Comparison of ENCODE assay signal across 21 cellular contexts in genomic region chr14:73422515-73422914, GRCh38. TPM values are rescaled to one million over a fixed set of nuclear protein-coding genes. Genes with fewer than 3 reads are reported as not detected.
DNase-seq lines count a peak whose midpoint lies in the region; ATAC-seq, FAIRE-seq and TF ChIP-seq lines count a peak whose summit lies in the region.
"Had no signal": no experiment of that assay in that cellular context is flagged by ENCODE, and none has a peak within 500 bp of the region (broad histone marks: within the 10 kb centered on the region; RNA-seq: fewer than 3 reads in every experiment).

No MANE protein-coding gene starts in this region.

- no peaks in the 10 kb centered on the region for H3K36me3 Mint-ChIP-seq in glutamatergic neuron (ENCODE audit: unreplicated experiment)

- no peaks in the 10 kb centered on the region for H4K20me1 ChIP-seq in DOHH2 (ENCODE audit: control insufficient read depth, insufficient read depth, low read depth, low read length)

- H3K4me1 ChIP-seq in DOHH2 (ENCODE audit: control insufficient read depth, low read length) (peaks cover 61% of the 10 kb centered on the region), neuronal stem cell (ENCODE audit: control insufficient read depth in 2 of 2, insufficient read depth in 1 of 2, low read depth in 1 of 2, low read length in 2 of 2) (no peaks in the 10 kb centered on the region)
- H3K4me1 ChIP-seq: prostate gland had no signal

- H3K9ac ChIP-seq in neuronal stem cell (ENCODE audit: low read depth, low read length, poor library complexity), result peak overlapping the region; percentile 24

- no peak overlapping the region for H2BK15ac ChIP-seq in neuronal stem cell (ENCODE audit: low read length)

- 0 out of 2 replicates have a peak overlapping the region, but pooled peaks have one; percentile 10 for H3K4me2 ChIP-seq in DOHH2 (ENCODE audit: low read length)
- no peak overlapping the region for H3K4me2 ChIP-seq in neuronal stem cell (ENCODE audit: insufficient read depth, low read length, poor library complexity, severe bottlenecking)

- H3K27ac Mint-ChIP-seq in glutamatergic neuron (ENCODE audit: unreplicated experiment), result peak overlapping the region; percentile 17
- H3K27ac Mint-ChIP-seq: activated CD8-positive, alpha-beta T cell treated with anti-CD3 and anti-CD28 coated beads, Interleukin-2, amount 10 ng/mL, durations not matched to agents 7 days and 5 days; stimulated activated naive CD8-positive, alpha-beta T cell treated with anti-CD3 and anti-CD28 coated beads, Interleukin-15, Interleukin-2, amounts not matched to agents 100 ng/mL and 50 ng/mL, for 24 hours had no signal

- no peak for FAIRE-seq in H54 (lab: Jason Lieb, UNC)
- FAIRE-seq: endothelial cell of umbilical vein, GM18507, islet of Langerhans had no signal

- no CpG with 5 or more reads among the region's 4 CpGs for WGBS in neuronal stem cell (ENCODE audit: extremely low coverage in 2 of 2, insufficient read length in 2 of 2, insufficient replicate concordance in 1 of 2), 2 donors

- H3K18ac ChIP-seq in neuronal stem cell (ENCODE audit: low read length), result no peak overlapping the region

- H3K27me3 Mint-ChIP-seq in glutamatergic neuron (ENCODE audit: unreplicated experiment), result peaks cover 2% of the 10 kb centered on the region
- H3K27me3 Mint-ChIP-seq: stimulated activated naive CD8-positive, alpha-beta T cell treated with anti-CD3 and anti-CD28 coated beads, Interleukin-15, Interleukin-2, amounts not matched to agents 100 ng/mL and 50 ng/mL, for 24 hours had no signal

- no peak overlapping the region for H3K14ac ChIP-seq in neuronal stem cell (ENCODE audit: low read length)

- H3K23ac ChIP-seq in neuronal stem cell (ENCODE audit: low read depth, low read length, poor library complexity), result no peak overlapping the region

- H3K27ac ChIP-seq in DOHH2 (ENCODE audit: low read depth, low read length) (no peak overlapping the region), neuronal stem cell (replicated peaks; ENCODE audit: low read length) (no peak overlapping the region), substantia nigra (ENCODE audit: low read depth, low read length, poor library complexity, severe bottlenecking) (no peak overlapping the region)
- H3K27ac ChIP-seq: HL-60, prostate gland, vagina had no signal

- no peak for ATAC-seq in HG03439 (IDR thresholded peaks at IDR 0.05; ENCODE audit: unreplicated experiment)
- ATAC-seq: activated CD8-positive, alpha-beta T cell treated with anti-CD3 and anti-CD28 coated beads, Interleukin-2, amount 10 ng/mL, durations not matched to agents 7 days and 5 days had no signal

- H4K91ac ChIP-seq in neuronal stem cell (ENCODE audit: low read depth, low read length, poor library complexity), result no peak overlapping the region

- no peak overlapping the region for H3K4me3 Mint-ChIP-seq in glutamatergic neuron (ENCODE audit: unreplicated experiment)
- H3K4me3 Mint-ChIP-seq: activated CD8-positive, alpha-beta T cell treated with anti-CD3 and anti-CD28 coated beads, Interleukin-2, amount 10 ng/mL, durations not matched to agents 7 days and 5 days; stimulated activated naive CD8-positive, alpha-beta T cell treated with anti-CD3 and anti-CD28 coated beads, Interleukin-15, Interleukin-2, amounts not matched to agents 100 ng/mL and 50 ng/mL, for 24 hours had no signal

- H3K4me3 ChIP-seq in DOHH2 (ENCODE audit: low read length) (no peak overlapping the region), neuronal stem cell (ENCODE audit: low read length in 2 of 2) (no peak overlapping the region)
- H3K4me3 ChIP-seq: prostate gland, vagina had no signal

- no peak overlapping the region for H2BK5ac ChIP-seq in neuronal stem cell (ENCODE audit: low read length)

- peaks cover 3% of the 10 kb centered on the region for H3K79me1 ChIP-seq in neuronal stem cell (ENCODE audit: low read depth, low read length)

- H2AFZ ChIP-seq in neuronal stem cell (ENCODE audit: low read length), result no peak overlapping the region

- H3K36me3 ChIP-seq in DOHH2 (ENCODE audit: control insufficient read depth, low read length) (peaks cover 26% of the 10 kb centered on the region), neuronal stem cell (replicated peaks in 1 of 2; ENCODE audit: control insufficient read depth in 2 of 2, insufficient read depth in 2 of 2, low read length in 2 of 2) (peaks cover 0 to 10% of the 10 kb centered on the region in 2 donors)
- H3K36me3 ChIP-seq: prostate gland, vagina had no signal

- no peak overlapping the region for H3K4ac ChIP-seq in neuronal stem cell (ENCODE audit: low read length)

- TF ChIP-seq CTCF in DOHH2 (IDR thresholded peaks at IDR 0.05; ENCODE audit: low read depth, low read length, poor library complexity, severe bottlenecking) (no peak), glutamatergic neuron (IDR thresholded peaks at IDR 0.05; ENCODE audit: partially characterized antibody, unreplicated experiment) (no peak)

- H3K9me2 ChIP-seq in DOHH2 (replicated peaks; ENCODE audit: control insufficient read depth, low read length), result no peaks in the 10 kb centered on the region

- H3K27me3 ChIP-seq in DOHH2 (ENCODE audit: control insufficient read depth, low read length) (no peaks in the 10 kb centered on the region), neuronal stem cell (ENCODE audit: control insufficient read depth in 3 of 3, insufficient read depth in 3 of 3, low read depth in 1 of 3, low read length in 3 of 3) (no peaks in the 10 kb centered on the region)
- H3K27me3 ChIP-seq: vagina had no signal

- H2BK120ac ChIP-seq in neuronal stem cell (ENCODE audit: low read depth, low read length), result no peak overlapping the region

- H2AK5ac ChIP-seq in neuronal stem cell (ENCODE audit: low read depth, low read length), result no peak overlapping the region

- H3K79me2 ChIP-seq in DOHH2 (ENCODE audit: control insufficient read depth, low read length), result peaks cover 96% of the 10 kb centered on the region

- TF ChIP-seq POLR2A in H54 (IDR thresholded peaks at IDR 0.05; ENCODE audit: low read depth, low read length), result no peak

- DNase-seq in NCI-H510A (lab: John Stamatoyannopoulos, UW) (peak; percentile 10), glutamatergic neuron (no peak), neuronal stem cell (ENCODE audit: low spot score) (no peak), H54 (ENCODE audit: insufficient read length, low spot score) (no peak), NCI-H1436 (lab: John Stamatoyannopoulos, UW) (no peak), substantia nigra (lab: John Stamatoyannopoulos, UW) (no peak)
- DNase-seq: activated CD8-positive, alpha-beta T cell treated with anti-CD3 and anti-CD28 coated beads, Interleukin-2, amount 10 ng/mL, durations not matched to agents 7 days and 5 days; amniotic stem cell; cerebellar nuclear complex; NCI-H1105; NCI-H446 treated with DMSO at 0.1 percent for 48 hours; stimulated activated CD4-positive, alpha-beta T cell treated with anti-CD3 and anti-CD28 coated beads, Interleukin-12 subunit alpha, Interleukin-12 subunit beta, amount 100 ng/mL, for 4 hours had no signal

- no peaks in the 10 kb centered on the region for H3K9me3 Mint-ChIP-seq in glutamatergic neuron (ENCODE audit: unreplicated experiment)
- H3K9me3 Mint-ChIP-seq: stimulated activated naive CD8-positive, alpha-beta T cell treated with anti-CD3 and anti-CD28 coated beads, Interleukin-15, Interleukin-2, amounts not matched to agents 100 ng/mL and 50 ng/mL, for 24 hours had no signal

- H3K4me1 Mint-ChIP-seq in glutamatergic neuron (ENCODE audit: low read depth, unreplicated experiment), result peaks cover 6% of the 10 kb centered on the region

- H3F3A ChIP-seq in DOHH2 (ENCODE audit: control insufficient read depth, insufficient read depth), result peaks cover 5% of the 10 kb centered on the region

- H2BK12ac ChIP-seq in neuronal stem cell (ENCODE audit: low read length), result no peak overlapping the region

- H3K9me3 ChIP-seq in DOHH2 (ENCODE audit: control insufficient read depth, insufficient read depth, low read length) (no peaks in the 10 kb centered on the region), neuronal stem cell (replicated peaks in 1 of 2; ENCODE audit: control insufficient read depth in 2 of 2, insufficient read depth in 1 of 2, low read depth in 1 of 2, low read length in 2 of 2) (peaks cover 0 to 1% of the 10 kb centered on the region in 2 donors)
- H3K9me3 ChIP-seq: prostate gland, vagina had no signal

- no peak overlapping the region for H4K8ac ChIP-seq in neuronal stem cell (ENCODE audit: low read depth, low read length)

RNA-seq across cellular contexts. Expression of gene NUMB, which starts 35.8 kb away (rescaled TPM):
- 48.0 TPM for total RNA-seq in glutamatergic neuron (ENCODE audit: unreplicated experiment)
- 48.3 TPM for polyA plus RNA-seq in neuronal stem cell (2013, experiment 1 of 2)
- 51.9 TPM for polyA plus RNA-seq in neuronal stem cell (2013, experiment 2 of 2)
